ENCODE assay signal across 8 cellular contexts in genomic region chr4:40199999-40200880, GRCh38. TPM values are rescaled to one million over a fixed set of nuclear protein-coding genes. Genes with fewer than 3 reads are reported as not detected.
DNase-seq lines count a peak whose midpoint lies in the region; ATAC-seq, FAIRE-seq and TF ChIP-seq lines count a peak whose summit lies in the region.

No MANE protein-coding gene starts in this region.

- no peaks in the 10 kb centered on the region for H3K27me3 ChIP-seq in OCI-LY3 (ENCODE audit: low read depth, low read length)
- no peaks in the 10 kb centered on the region for H3K27me3 ChIP-seq in neutrophil

- no peak overlapping the region for H3K27ac Mint-ChIP-seq in type B pancreatic cell

- no peaks in the 10 kb centered on the region for H3K36me3 Mint-ChIP-seq in type B pancreatic cell

- H3K9me3 Mint-ChIP-seq in type B pancreatic cell, result no peaks in the 10 kb centered on the region

- H3K4me3 Mint-ChIP-seq in type B pancreatic cell, result no peak overlapping the region

- DNase-seq in activated effector memory CD4-positive, alpha-beta T cell treated with anti-CD3 and anti-CD28 coated beads, Interleukin-2, amount 50 U/mL, for 16 hours, result peak; percentile 82
- DNase-seq in RCC 7860 (ENCODE audit: low spot score) (no peak), dermis blood vessel endothelial cell (no peak), type B pancreatic cell (ENCODE audit: extremely low spot score, unreplicated experiment) (no peak)

- H3K27ac ChIP-seq in OCI-LY3 (ENCODE audit: low read length), result peak overlapping the region; percentile 96
- H3K27ac ChIP-seq in neutrophil, result peak overlapping the region; percentile 82

- H3K4me2 ChIP-seq in OCI-LY3 (ENCODE audit: low read length), result peak overlapping the region; percentile 95

- peaks cover 53% of the 10 kb centered on the region for H3K4me1 ChIP-seq in OCI-LY3 (ENCODE audit: low read length)
- H3K4me1 ChIP-seq in neutrophil (ENCODE audit: control insufficient read depth in 1 of 2, insufficient read depth in 1 of 2, low read depth in 1 of 2, low read length in 1 of 2), result peaks cover 88 to 89% of the 10 kb centered on the region in 2 experiments

- H3K9ac ChIP-seq in OCI-LY3 (ENCODE audit: low read length), result peak overlapping the region; percentile 94

- H3K9me3 ChIP-seq in OCI-LY3 (ENCODE audit: insufficient read depth, low read length), result no peaks in the 10 kb centered on the region
- H3K9me3 ChIP-seq in neutrophil, result no peaks in the 10 kb centered on the region

- ATAC-seq in GM18519 (IDR thresholded peaks at IDR 0.05; ENCODE audit: low FRiP score, unreplicated experiment) (peak; percentile 50), HG02798 (IDR thresholded peaks at IDR 0.05; ENCODE audit: poor library complexity, unreplicated experiment) (peak; percentile 61)

- TF ChIP-seq CTCF in OCI-LY3 (IDR thresholded peaks at IDR 0.05; ENCODE audit: low read depth, low read length) (no peak), neutrophil (IDR thresholded peaks at IDR 0.05) (no peak), type B pancreatic cell (conservative IDR thresholded peaks at IDR 0.05) (no peak)

- H3K4me3 ChIP-seq in OCI-LY3 (ENCODE audit: low read length) (peak overlapping the region; percentile 97), neutrophil (ENCODE audit: low read depth in 1 of 2, low read length in 1 of 2) (peak overlapping the region; percentile 56 to 62)

- peaks cover 57% of the 10 kb centered on the region for H4K20me1 ChIP-seq in OCI-LY3 (ENCODE audit: insufficient read depth, low read length)

- H3K79me2 ChIP-seq in OCI-LY3 (ENCODE audit: low read length), result peaks cover 100% of the 10 kb centered on the region

- no peak overlapping the region for H2AFZ ChIP-seq in OCI-LY3 (ENCODE audit: low read depth, low read length)

- FAIRE-seq in RCC 7860 (lab: Jason Lieb, UNC), result no peak

- H3K36me3 ChIP-seq in OCI-LY3 (replicated peaks; ENCODE audit: low read depth, low read length) (peaks cover 63% of the 10 kb centered on the region), neutrophil (no peaks in the 10 kb centered on the region)

- H3K27me3 Mint-ChIP-seq in type B pancreatic cell, result peaks cover 3% of the 10 kb centered on the region

- peaks cover 15% of the 10 kb centered on the region for H3K4me1 Mint-ChIP-seq in type B pancreatic cell (ENCODE audit: unreplicated experiment)

RNA-seq across cellular contexts. Expression of gene RHOH, which starts 3.4 kb away (rescaled TPM):
- total RNA-seq in dermis blood vessel endothelial cell (0.17 and 0.65 TPM in 2 replicates), type B pancreatic cell (ENCODE audit: low replicate concordance) (3.1 and 5.4 TPM in 2 replicates)
